Comparison of ENCODE assay signal across 1 cellular context in the genomic region with DNA sequence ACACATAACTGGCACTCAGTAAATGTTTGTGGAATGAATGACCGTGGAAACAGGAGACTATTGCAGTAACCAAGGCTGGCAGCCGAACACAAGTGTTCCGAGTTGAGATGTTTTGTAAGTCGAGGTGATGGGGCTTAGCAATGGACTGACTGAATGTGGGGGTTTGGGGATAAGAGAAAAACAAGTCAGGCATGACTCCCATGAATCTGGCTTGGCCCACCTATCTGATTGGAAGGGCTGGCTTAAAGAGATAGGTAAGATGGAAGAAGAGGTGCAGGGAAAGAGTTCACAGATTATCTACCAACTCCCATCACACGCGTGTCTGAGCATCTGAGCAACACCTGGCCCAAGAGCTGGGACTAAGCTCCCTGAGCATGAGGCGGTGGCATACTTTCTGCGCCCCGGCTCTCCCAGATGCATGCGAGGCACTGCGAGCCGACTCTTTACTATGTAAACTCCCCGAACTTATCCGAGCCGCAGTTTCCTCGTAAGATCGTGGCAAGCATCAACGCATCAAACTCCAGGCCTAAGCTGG.
A peak's percentile ranks its signal among the peaks of the same experiment; 100 is the strongest.
TF ChIP-seq lines count a peak whose summit lies in the region.

No MANE protein-coding gene starts in this region.

TF ChIP-seq in HepG2, 621 proteins besides CTCF, POLR2A, EP300 and RAD21 (continues in another document):
- TF ChIP-seq ZNF160 (CRISPR knock-in tag; IDR thresholded peaks at IDR 0.05) (peak; percentile 24; the same call in 1 of the 2 replicates), ZNF563 (CRISPR knock-in tag; IDR thresholded peaks at IDR 0.05) (no peak), ZNF235 (CRISPR knock-in tag; IDR thresholded peaks at IDR 0.05; ENCODE audit: borderline replicate concordance) (0 out of 2 replicates have a peak, but pooled peaks have one; percentile 14), ELF3 (CRISPR knock-in tag; IDR thresholded peaks at IDR 0.05) (no peak), SOX6 (IDR thresholded peaks at IDR 0.05) (no peak), SOX6 (CRISPR knock-in tag; IDR thresholded peaks at IDR 0.05) (no peak), ZKSCAN5 (CRISPR knock-in tag; IDR thresholded peaks at IDR 0.05) (no peak), ZFP90 (CRISPR knock-in tag; IDR thresholded peaks at IDR 0.05; ENCODE audit: borderline replicate concordance) (no peak), ZBTB14 (CRISPR knock-in tag; IDR thresholded peaks at IDR 0.05) (no peak), CBX2 (IDR thresholded peaks at IDR 0.05; ENCODE audit: low read depth, low read length) (no peak), CBX2 (CRISPR knock-in tag; IDR thresholded peaks at IDR 0.05; ENCODE audit: low read depth) (no peak), ZSCAN22 (CRISPR knock-in tag; IDR thresholded peaks at IDR 0.05) (no peak), HOMEZ (CRISPR knock-in tag; IDR thresholded peaks at IDR 0.05; ENCODE audit: low read depth) (no peak), ZNF326 (CRISPR knock-in tag; IDR thresholded peaks at IDR 0.05; ENCODE audit: borderline replicate concordance) (no peak), TCF12 (IDR thresholded peaks at IDR 0.05) (no peak), TCF12 (CRISPR knock-in tag; IDR thresholded peaks at IDR 0.05) (peak; percentile 38; the same call in 1 of the 2 replicates), MXD4 (CRISPR knock-in tag; IDR thresholded peaks at IDR 0.05) (no peak), TFAP4 (IDR thresholded peaks at IDR 0.05; ENCODE audit: borderline replicate concordance, low read depth) (no peak), NR2F2 (IDR thresholded peaks at IDR 0.05; ENCODE audit: borderline replicate concordance, low read depth) (no peak), PTBP1 (IDR thresholded peaks at IDR 0.05; ENCODE audit: low read depth, low read length, poor library complexity, severe bottlenecking) (no peak), ZNF761 (CRISPR knock-in tag; conservative IDR thresholded peaks at IDR 0.05) (no peak), KLF15 (CRISPR knock-in tag; IDR thresholded peaks at IDR 0.05; ENCODE audit: borderline replicate concordance) (0 out of 2 replicates have a peak, but pooled peaks have one; percentile 10), CCDC6 (CRISPR knock-in tag; IDR thresholded peaks at IDR 0.05) (0 out of 2 replicates have a peak, but pooled peaks have one; percentile 36), ZNF558 (CRISPR knock-in tag; IDR thresholded peaks at IDR 0.05; ENCODE audit: borderline replicate concordance) (peak; percentile 59; the same call in 1 of the 2 replicates), HOXA7 (CRISPR knock-in tag; IDR thresholded peaks at IDR 0.05) (no peak), ZNF225 (CRISPR knock-in tag; IDR thresholded peaks at IDR 0.05) (0 out of 2 replicates have a peak, but pooled peaks have one; percentile 5), ZNF724P (CRISPR knock-in tag; IDR thresholded peaks at IDR 0.05; ENCODE audit: borderline replicate concordance) (no peak), IRF1 (CRISPR knock-in tag; IDR thresholded peaks at IDR 0.05; ENCODE audit: low read depth) (no peak), TFE3 (CRISPR knock-in tag; IDR thresholded peaks at IDR 0.05) (no peak), PHF5A (CRISPR knock-in tag; IDR thresholded peaks at IDR 0.05; ENCODE audit: low read depth, unreplicated experiment) (no peak), ZNF30 (CRISPR knock-in tag; IDR thresholded peaks at IDR 0.05) (no peak), ZNF720 (CRISPR knock-in tag; IDR thresholded peaks at IDR 0.05) (no peak)
- TF ChIP-seq, protein P1, sequence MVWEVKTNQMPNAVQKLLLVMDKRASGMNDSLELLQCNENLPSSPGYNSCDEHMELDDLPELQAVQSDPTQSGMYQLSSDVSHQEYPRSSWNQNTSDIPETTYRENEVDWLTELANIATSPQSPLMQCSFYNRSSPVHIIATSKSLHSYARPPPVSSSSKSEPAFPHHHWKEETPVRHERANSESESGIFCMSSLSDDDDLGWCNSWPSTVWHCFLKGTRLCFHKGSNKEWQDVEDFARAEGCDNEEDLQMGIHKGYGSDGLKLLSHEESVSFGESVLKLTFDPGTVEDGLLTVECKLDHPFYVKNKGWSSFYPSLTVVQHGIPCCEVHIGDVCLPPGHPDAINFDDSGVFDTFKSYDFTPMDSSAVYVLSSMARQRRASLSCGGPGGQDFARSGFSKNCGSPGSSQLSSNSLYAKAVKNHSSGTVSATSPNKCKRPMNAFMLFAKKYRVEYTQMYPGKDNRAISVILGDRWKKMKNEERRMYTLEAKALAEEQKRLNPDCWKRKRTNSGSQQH (CRISPR knock-in tag; IDR thresholded peaks at IDR 0.05; ENCODE audit: low read depth): no peak
- TF ChIP-seq, protein P2, sequence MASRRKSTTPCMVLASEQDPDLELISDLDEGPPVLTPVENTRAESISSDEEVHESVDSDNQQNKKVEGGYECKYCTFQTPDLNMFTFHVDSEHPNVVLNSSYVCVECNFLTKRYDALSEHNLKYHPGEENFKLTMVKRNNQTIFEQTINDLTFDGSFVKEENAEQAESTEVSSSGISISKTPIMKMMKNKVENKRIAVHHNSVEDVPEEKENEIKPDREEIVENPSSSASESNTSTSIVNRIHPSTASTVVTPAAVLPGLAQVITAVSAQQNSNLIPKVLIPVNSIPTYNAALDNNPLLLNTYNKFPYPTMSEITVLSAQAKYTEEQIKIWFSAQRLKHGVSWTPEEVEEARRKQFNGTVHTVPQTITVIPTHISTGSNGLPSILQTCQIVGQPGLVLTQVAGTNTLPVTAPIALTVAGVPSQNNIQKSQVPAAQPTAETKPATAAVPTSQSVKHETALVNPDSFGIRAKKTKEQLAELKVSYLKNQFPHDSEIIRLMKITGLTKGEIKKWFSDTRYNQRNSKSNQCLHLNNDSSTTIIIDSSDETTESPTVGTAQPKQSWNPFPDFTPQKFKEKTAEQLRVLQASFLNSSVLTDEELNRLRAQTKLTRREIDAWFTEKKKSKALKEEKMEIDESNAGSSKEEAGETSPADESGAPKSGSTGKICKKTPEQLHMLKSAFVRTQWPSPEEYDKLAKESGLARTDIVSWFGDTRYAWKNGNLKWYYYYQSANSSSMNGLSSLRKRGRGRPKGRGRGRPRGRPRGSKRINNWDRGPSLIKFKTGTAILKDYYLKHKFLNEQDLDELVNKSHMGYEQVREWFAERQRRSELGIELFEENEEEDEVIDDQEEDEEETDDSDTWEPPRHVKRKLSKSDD (CRISPR knock-in tag; IDR thresholded peaks at IDR 0.05; ENCODE audit: low read depth): no peak
- TF ChIP-seq, protein P3, sequence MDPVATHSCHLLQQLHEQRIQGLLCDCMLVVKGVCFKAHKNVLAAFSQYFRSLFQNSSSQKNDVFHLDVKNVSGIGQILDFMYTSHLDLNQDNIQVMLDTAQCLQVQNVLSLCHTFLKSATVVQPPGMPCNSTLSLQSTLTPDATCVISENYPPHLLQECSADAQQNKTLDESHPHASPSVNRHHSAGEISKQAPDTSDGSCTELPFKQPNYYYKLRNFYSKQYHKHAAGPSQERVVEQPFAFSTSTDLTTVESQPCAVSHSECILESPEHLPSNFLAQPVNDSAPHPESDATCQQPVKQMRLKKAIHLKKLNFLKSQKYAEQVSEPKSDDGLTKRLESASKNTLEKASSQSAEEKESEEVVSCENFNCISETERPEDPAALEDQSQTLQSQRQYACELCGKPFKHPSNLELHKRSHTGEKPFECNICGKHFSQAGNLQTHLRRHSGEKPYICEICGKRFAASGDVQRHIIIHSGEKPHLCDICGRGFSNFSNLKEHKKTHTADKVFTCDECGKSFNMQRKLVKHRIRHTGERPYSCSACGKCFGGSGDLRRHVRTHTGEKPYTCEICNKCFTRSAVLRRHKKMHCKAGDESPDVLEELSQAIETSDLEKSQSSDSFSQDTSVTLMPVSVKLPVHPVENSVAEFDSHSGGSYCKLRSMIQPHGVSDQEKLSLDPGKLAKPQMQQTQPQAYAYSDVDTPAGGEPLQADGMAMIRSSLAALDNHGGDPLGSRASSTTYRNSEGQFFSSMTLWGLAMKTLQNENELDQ (CRISPR knock-in tag; IDR thresholded peaks at IDR 0.05; ENCODE audit: borderline replicate concordance): no peak
- TF ChIP-seq, protein P4, sequence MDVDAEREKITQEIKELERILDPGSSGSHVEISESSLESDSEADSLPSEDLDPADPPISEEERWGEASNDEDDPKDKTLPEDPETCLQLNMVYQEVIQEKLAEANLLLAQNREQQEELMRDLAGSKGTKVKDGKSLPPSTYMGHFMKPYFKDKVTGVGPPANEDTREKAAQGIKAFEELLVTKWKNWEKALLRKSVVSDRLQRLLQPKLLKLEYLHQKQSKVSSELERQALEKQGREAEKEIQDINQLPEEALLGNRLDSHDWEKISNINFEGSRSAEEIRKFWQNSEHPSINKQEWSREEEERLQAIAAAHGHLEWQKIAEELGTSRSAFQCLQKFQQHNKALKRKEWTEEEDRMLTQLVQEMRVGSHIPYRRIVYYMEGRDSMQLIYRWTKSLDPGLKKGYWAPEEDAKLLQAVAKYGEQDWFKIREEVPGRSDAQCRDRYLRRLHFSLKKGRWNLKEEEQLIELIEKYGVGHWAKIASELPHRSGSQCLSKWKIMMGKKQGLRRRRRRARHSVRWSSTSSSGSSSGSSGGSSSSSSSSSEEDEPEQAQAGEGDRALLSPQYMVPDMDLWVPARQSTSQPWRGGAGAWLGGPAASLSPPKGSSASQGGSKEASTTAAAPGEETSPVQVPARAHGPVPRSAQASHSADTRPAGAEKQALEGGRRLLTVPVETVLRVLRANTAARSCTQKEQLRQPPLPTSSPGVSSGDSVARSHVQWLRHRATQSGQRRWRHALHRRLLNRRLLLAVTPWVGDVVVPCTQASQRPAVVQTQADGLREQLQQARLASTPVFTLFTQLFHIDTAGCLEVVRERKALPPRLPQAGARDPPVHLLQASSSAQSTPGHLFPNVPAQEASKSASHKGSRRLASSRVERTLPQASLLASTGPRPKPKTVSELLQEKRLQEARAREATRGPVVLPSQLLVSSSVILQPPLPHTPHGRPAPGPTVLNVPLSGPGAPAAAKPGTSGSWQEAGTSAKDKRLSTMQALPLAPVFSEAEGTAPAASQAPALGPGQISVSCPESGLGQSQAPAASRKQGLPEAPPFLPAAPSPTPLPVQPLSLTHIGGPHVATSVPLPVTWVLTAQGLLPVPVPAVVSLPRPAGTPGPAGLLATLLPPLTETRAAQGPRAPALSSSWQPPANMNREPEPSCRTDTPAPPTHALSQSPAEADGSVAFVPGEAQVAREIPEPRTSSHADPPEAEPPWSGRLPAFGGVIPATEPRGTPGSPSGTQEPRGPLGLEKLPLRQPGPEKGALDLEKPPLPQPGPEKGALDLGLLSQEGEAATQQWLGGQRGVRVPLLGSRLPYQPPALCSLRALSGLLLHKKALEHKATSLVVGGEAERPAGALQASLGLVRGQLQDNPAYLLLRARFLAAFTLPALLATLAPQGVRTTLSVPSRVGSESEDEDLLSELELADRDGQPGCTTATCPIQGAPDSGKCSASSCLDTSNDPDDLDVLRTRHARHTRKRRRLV (CRISPR knock-in tag; IDR thresholded peaks at IDR 0.05): 0 out of 2 replicates have a peak, but pooled peaks have one; percentile 36
- TF ChIP-seq, protein P5, sequence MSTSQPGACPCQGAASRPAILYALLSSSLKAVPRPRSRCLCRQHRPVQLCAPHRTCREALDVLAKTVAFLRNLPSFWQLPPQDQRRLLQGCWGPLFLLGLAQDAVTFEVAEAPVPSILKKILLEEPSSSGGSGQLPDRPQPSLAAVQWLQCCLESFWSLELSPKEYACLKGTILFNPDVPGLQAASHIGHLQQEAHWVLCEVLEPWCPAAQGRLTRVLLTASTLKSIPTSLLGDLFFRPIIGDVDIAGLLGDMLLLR (CRISPR knock-in tag; IDR thresholded peaks at IDR 0.05): 0 out of 2 replicates have a peak, but pooled peaks have one; percentile 6
